1 cellular context compared by ENCODE assay signal in the genomic region with DNA sequence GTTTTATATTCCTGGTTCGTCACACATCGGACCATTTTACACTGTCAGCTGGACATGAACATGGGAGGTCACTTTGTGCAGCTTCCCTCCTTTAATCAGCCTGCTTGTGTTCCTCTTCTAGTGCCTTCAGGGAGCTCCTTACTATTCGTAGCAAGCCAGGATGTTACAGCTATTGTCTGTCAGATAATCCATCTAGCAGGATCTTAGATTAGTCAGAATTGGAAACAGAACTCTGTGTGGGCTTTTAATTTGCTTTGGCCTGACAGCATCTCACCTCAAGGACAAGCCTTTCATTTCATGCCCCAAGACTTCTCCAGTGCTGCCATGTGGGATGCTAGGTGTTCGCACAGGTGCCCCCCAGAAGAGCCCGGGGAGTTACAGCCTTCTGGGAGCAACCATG.
TF ChIP-seq lines count a peak whose summit lies in the region.

No MANE protein-coding gene starts in this region.

TF ChIP-seq in GM12878, 131 proteins besides CTCF, POLR2A, EP300 and RAD21 (continued from another document):
- 0 out of 2 replicates have a peak, but pooled peaks have one; percentile 10 for TF ChIP-seq RUNX3 (IDR thresholded peaks at IDR 0.05; ENCODE audit: low read length)
- peak; percentile 22; the same call in 1 of the 2 replicates for TF ChIP-seq JUNB (IDR thresholded peaks at IDR 0.05)
